In genomic region chr19:41353466-41354342, GRCh38 we compare ENCODE assay signal across 8 cellular contexts. TPM values are rescaled to one million over a fixed set of nuclear protein-coding genes. Genes with fewer than 3 reads are reported as not detected.
DNase-seq lines count a peak whose midpoint lies in the region; ATAC-seq and TF ChIP-seq lines count a peak whose summit lies in the region.

TSS of gene TGFB1 (minus strand) at chr19:41353922. CDS start at chr19:41353044, 878 bp downstream.

- TF ChIP-seq CTCF in AG04450 (IDR thresholded peaks at IDR 0.05; ENCODE audit: low read depth, low read length) (peak; percentile 87), fibroblast of lung (conservative IDR thresholded peaks at IDR 0.05 in 1 of 2, IDR thresholded peaks at IDR 0.05 in 1 of 2; ENCODE audit: low read depth in 1 of 2, low read length in 2 of 2) (peak; percentile 80 to 83), natural killer cell (IDR thresholded peaks at IDR 0.05) (peak; percentile 84)

- H3K36me3 Mint-ChIP-seq in activated T-helper 1 cell treated with anti-CD3 and anti-CD28 coated beads, Interleukin-12 subunit alpha, Interleukin-12 subunit beta, Interleukin-2, Interleukin-4 antibody, amounts not matched to agents 30 ng/mL and 10 ng/mL and 1 ng/mL, durations not matched to agents 14 hours and 24 hours and 36 hours (ENCODE audit: low read depth): peaks cover 21% of the 10 kb centered on the region
- H3K36me3 Mint-ChIP-seq in natural killer cell: peaks cover 7% of the 10 kb centered on the region
- H3K36me3 Mint-ChIP-seq in stimulated activated memory B cell treated with anti-CD40 and anti-IgM and Interleukin-4, amounts not matched to agents 10 μg/mL and 1 μg/mL and 100 μg/mL, for 72 hours: peaks cover 25% of the 10 kb centered on the region

- no peaks in the 10 kb centered on the region for H3K27me3 Mint-ChIP-seq in activated T-helper 1 cell treated with anti-CD3 and anti-CD28 coated beads, Interleukin-12 subunit alpha, Interleukin-12 subunit beta, Interleukin-2, Interleukin-4 antibody, amounts not matched to agents 30 ng/mL and 10 ng/mL and 1 ng/mL, durations not matched to agents 14 hours and 24 hours and 36 hours (ENCODE audit: insufficient read depth)
- H3K27me3 Mint-ChIP-seq in natural killer cell (ENCODE audit: low read depth in 2 of 2): peaks cover 0 to 2% of the 10 kb centered on the region in 2 donors
- no peaks in the 10 kb centered on the region for H3K27me3 Mint-ChIP-seq in stimulated activated memory B cell treated with anti-CD40 and anti-IgM and Interleukin-4, amounts not matched to agents 10 μg/mL and 1 μg/mL and 100 μg/mL, for 72 hours

- peaks cover 28% of the 10 kb centered on the region for H3K79me2 ChIP-seq in fibroblast of lung (ENCODE audit: control insufficient read depth, insufficient read depth, low read length)

- H3K27me3 ChIP-seq in AG04450 (ENCODE audit: control insufficient read depth, insufficient read depth, low read length) (no peaks in the 10 kb centered on the region), fibroblast of lung (ENCODE audit: control insufficient read depth, insufficient read depth, low read length) (no peaks in the 10 kb centered on the region)

- H3K9ac ChIP-seq in fibroblast of lung (ENCODE audit: insufficient read depth, low read length): peak within 1 kb of the TSS; percentile 69

- H3K4me2 ChIP-seq in fibroblast of lung (ENCODE audit: extremely low read depth, insufficient read depth, low read length): peak within 1 kb of the TSS; percentile 98

- H3K27ac ChIP-seq in AG04450 (ENCODE audit: low read depth, low read length): peak within 1 kb of the TSS; percentile 21
- peak within 1 kb of the TSS; percentile 67 for H3K27ac ChIP-seq in fibroblast of lung (ENCODE audit: insufficient read depth, low read length)

- peaks cover 1% of the 10 kb centered on the region for H4K20me1 ChIP-seq in fibroblast of lung (ENCODE audit: control insufficient read depth, extremely low read depth, insufficient read depth, low read length)

- ATAC-seq in GM18907 (IDR thresholded peaks at IDR 0.05; ENCODE audit: unreplicated experiment): peak; percentile 47
- peak; percentile 44 for ATAC-seq in HG03442 (IDR thresholded peaks at IDR 0.05; ENCODE audit: unreplicated experiment)
- ATAC-seq in natural killer cell: peak; percentile 64 to 88 (median 68)
- ATAC-seq in stimulated activated memory B cell treated with anti-CD40 and anti-IgM and Interleukin-4, amounts not matched to agents 10 μg/mL and 1 μg/mL and 100 μg/mL, for 72 hours: peak; percentile 75

- peak within 1 kb of the TSS; percentile 91 for H3K4me3 ChIP-seq in AG04450 (ENCODE audit: low read depth, low read length)
- peak within 1 kb of the TSS; percentile 80 to 92 (median 87) for H3K4me3 ChIP-seq in fibroblast of lung (replicated peaks in 1 of 4; ENCODE audit: control extremely low read depth in 1 of 4, insufficient read depth in 1 of 4, low read depth in 3 of 4, low read length in 4 of 4)

- H3K27ac Mint-ChIP-seq in activated T-helper 1 cell treated with anti-CD3 and anti-CD28 coated beads, Interleukin-12 subunit alpha, Interleukin-12 subunit beta, Interleukin-2, Interleukin-4 antibody, amounts not matched to agents 30 ng/mL and 10 ng/mL and 1 ng/mL, durations not matched to agents 14 hours and 24 hours and 36 hours: peak within 1 kb of the TSS; percentile 90
- peak within 1 kb of the TSS; percentile 90 to 96 for H3K27ac Mint-ChIP-seq in natural killer cell
- peak within 1 kb of the TSS; percentile 91 for H3K27ac Mint-ChIP-seq in stimulated activated memory B cell treated with anti-CD40 and anti-IgM and Interleukin-4, amounts not matched to agents 10 μg/mL and 1 μg/mL and 100 μg/mL, for 72 hours

- H3K36me3 ChIP-seq in fibroblast of lung (ENCODE audit: control insufficient read depth, insufficient read depth, low read length): no peaks in the 10 kb centered on the region

- peak; percentile 76 for DNase-seq in AG04450 (ENCODE audit: low read depth, low spot score)
- DNase-seq in RPMI8226: peak; percentile 86
- DNase-seq in activated T-helper 1 cell treated with anti-CD3 and anti-CD28 coated beads, Interleukin-12 subunit alpha, Interleukin-12 subunit beta, Interleukin-2, Interleukin-4 antibody, amounts not matched to agents 30 ng/mL and 10 ng/mL and 1 ng/mL, durations not matched to agents 14 hours and 24 hours and 36 hours (ENCODE audit: low spot score): peak; percentile 90
- DNase-seq in fibroblast of lung (ENCODE audit: low read depth in 2 of 2): peak; percentile 85 to 86
- DNase-seq in natural killer cell: peak; percentile 92

- POLR2A ChIA-PET in AG04450 (lab: Yijun Ruan, JAX): interaction anchor here (0.6 to 3.0 kb wide), 6 partner anchors 10 to 45 kb away, joined by 3 to 43 read pairs (median 6); partner anchors contain the start of genes B9D2 and CCDC97

- CTCF ChIA-PET in AG04450 (lab: Charles Lee): interaction anchor here (0.6 to 2.8 kb wide), 7 partner anchors 10 to 656 kb away, joined by 3 to 16 read pairs (median 4); partner anchors contain the start of gene B9D2

- intact Hi-C loops in activated T-helper 1 cell treated with anti-CD3 and anti-CD28 coated beads, Interleukin-12 subunit alpha, Interleukin-12 subunit beta, Interleukin-2, Interleukin-4 antibody, amounts not matched to agents 30 ng/mL and 10 ng/mL and 1 ng/mL, durations not matched to agents 14 hours and 24 hours and 36 hours (cut with micrococcal nuclease): loop anchor here (1.0 to 5.0 kb wide), 8 partner anchors 10 to 1006 kb away; partner anchors contain the start of genes C19orf47 and PLD3
- intact Hi-C loops in natural killer cell (cut with micrococcal nuclease): loop anchor here (1.0 to 5.0 kb wide), 3 partner anchors 11 to 149 kb away; partner anchors contain the start of gene B9D2

- no peak within 1 kb of the TSS for H2AFZ ChIP-seq in fibroblast of lung (ENCODE audit: low read length)

- peak within 1 kb of the TSS; percentile 95 for H3K4me3 Mint-ChIP-seq in activated T-helper 1 cell treated with anti-CD3 and anti-CD28 coated beads, Interleukin-12 subunit alpha, Interleukin-12 subunit beta, Interleukin-2, Interleukin-4 antibody, amounts not matched to agents 30 ng/mL and 10 ng/mL and 1 ng/mL, durations not matched to agents 14 hours and 24 hours and 36 hours
- H3K4me3 Mint-ChIP-seq in natural killer cell: peak within 1 kb of the TSS; percentile 93
- H3K4me3 Mint-ChIP-seq in stimulated activated memory B cell treated with anti-CD40 and anti-IgM and Interleukin-4, amounts not matched to agents 10 μg/mL and 1 μg/mL and 100 μg/mL, for 72 hours: peak within 1 kb of the TSS; percentile 99

- H3K4me1 ChIP-seq in fibroblast of lung (ENCODE audit: control insufficient read depth, extremely low read depth, insufficient read depth, low read length): peaks cover 5% of the 10 kb centered on the region

- H3K9me3 ChIP-seq in AG04450 (ENCODE audit: control insufficient read depth, insufficient read depth, low read length): no peaks in the 10 kb centered on the region; the same call in 1 of the 2 replicates
- H3K9me3 ChIP-seq in fibroblast of lung (ENCODE audit: control insufficient read depth, insufficient read depth, low read depth, low read length): no peaks in the 10 kb centered on the region

- no peaks in the 10 kb centered on the region for H3K9me3 Mint-ChIP-seq in activated T-helper 1 cell treated with anti-CD3 and anti-CD28 coated beads, Interleukin-12 subunit alpha, Interleukin-12 subunit beta, Interleukin-2, Interleukin-4 antibody, amounts not matched to agents 30 ng/mL and 10 ng/mL and 1 ng/mL, durations not matched to agents 14 hours and 24 hours and 36 hours
- no peaks in the 10 kb centered on the region for H3K9me3 Mint-ChIP-seq in natural killer cell
- no peaks in the 10 kb centered on the region for H3K9me3 Mint-ChIP-seq in stimulated activated memory B cell treated with anti-CD40 and anti-IgM and Interleukin-4, amounts not matched to agents 10 μg/mL and 1 μg/mL and 100 μg/mL, for 72 hours

- peaks cover 68% of the 10 kb centered on the region for H3K4me1 Mint-ChIP-seq in activated T-helper 1 cell treated with anti-CD3 and anti-CD28 coated beads, Interleukin-12 subunit alpha, Interleukin-12 subunit beta, Interleukin-2, Interleukin-4 antibody, amounts not matched to agents 30 ng/mL and 10 ng/mL and 1 ng/mL, durations not matched to agents 14 hours and 24 hours and 36 hours (ENCODE audit: low read depth)
- H3K4me1 Mint-ChIP-seq in natural killer cell: peaks cover 56 to 76% of the 10 kb centered on the region in 2 donors
- H3K4me1 Mint-ChIP-seq in stimulated activated memory B cell treated with anti-CD40 and anti-IgM and Interleukin-4, amounts not matched to agents 10 μg/mL and 1 μg/mL and 100 μg/mL, for 72 hours: peaks cover 65% of the 10 kb centered on the region

RNA-seq across cellular contexts. Expression of gene TGFB1, which starts in this region (rescaled TPM):
- polyA plus RNA-seq in AG04450 (2011; rRNA removed): 4.9 and 11.2 TPM in 2 replicates
- 22.8 and 28.9 TPM in 2 replicates for polyA minus RNA-seq in AG04450 (2011; rRNA and poly(A)+ RNA removed)
- total RNA-seq in activated T-helper 1 cell treated with anti-CD3 and anti-CD28 coated beads, Interleukin-12 subunit alpha, Interleukin-12 subunit beta, Interleukin-2, Interleukin-4 antibody, amounts not matched to agents 30 ng/mL and 10 ng/mL and 1 ng/mL, durations not matched to agents 14 hours and 24 hours and 36 hours: 108 and 112 TPM in 2 replicates
- 6.7 and 14.4 TPM in 2 replicates for total RNA-seq in fibroblast of lung
- polyA plus RNA-seq in fibroblast of lung: 4.2 and 6.6 TPM in 2 replicates
- polyA plus RNA-seq in fibroblast of lung (2012): 40.5 and 59.2 TPM in 2 replicates
- polyA minus RNA-seq in fibroblast of lung (ENCODE audit: low replicate concordance): 43.0 and 58.8 TPM in 2 replicates
- total RNA-seq in natural killer cell: 100 to 1,000 TPM; 682 to 761 (median 729) TPM

Comparison
In these comparisons a context has a peak if more than half of its experiments do, and no peak if none do; other contexts are left out.
1. Peak in every context shown above with its lines: DNase-seq, ATAC-seq, H3K4me3 ChIP-seq and H3K27ac ChIP-seq.